In the genomic region with DNA sequence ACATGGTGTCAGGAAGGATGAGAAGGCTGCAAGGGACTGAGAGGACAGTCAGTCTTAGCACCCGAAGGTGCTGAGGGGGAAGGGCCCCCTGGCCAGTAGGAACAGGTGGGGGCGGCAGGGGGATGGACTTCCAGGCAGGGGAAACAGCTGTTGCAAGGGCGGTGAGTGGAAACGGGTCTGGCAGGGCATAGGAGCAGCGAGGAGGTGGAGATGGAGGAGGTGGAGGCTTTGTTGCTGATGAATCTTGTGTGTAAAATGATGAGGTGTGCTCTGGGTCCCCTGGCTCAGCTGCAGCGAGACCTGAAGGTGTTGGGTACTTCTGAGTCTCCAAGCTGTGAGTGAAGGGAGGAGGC, we compare ENCODE assay signal across 1 cellular context.
A peak's percentile ranks its signal among the peaks of the same experiment; 100 is the strongest.
TF ChIP-seq lines count a peak whose summit lies in the region.

No MANE protein-coding gene starts in this region.

TF ChIP-seq in K562, 482 proteins besides CTCF, POLR2A, EP300 and RAD21:
- no peak for TF ChIP-seq SP2 (IDR thresholded peaks at IDR 0.05; ENCODE audit: extremely low read depth, low read depth, low read length, poor library complexity, severe bottlenecking)
- peak; percentile 33 for TF ChIP-seq DACH1 (IDR thresholded peaks at IDR 0.05; ENCODE audit: partially characterized antibody)
- TF ChIP-seq MTF1 (CRISPR knock-in tag; IDR thresholded peaks at IDR 0.05; ENCODE audit: borderline replicate concordance): no peak
